In the genomic region with DNA sequence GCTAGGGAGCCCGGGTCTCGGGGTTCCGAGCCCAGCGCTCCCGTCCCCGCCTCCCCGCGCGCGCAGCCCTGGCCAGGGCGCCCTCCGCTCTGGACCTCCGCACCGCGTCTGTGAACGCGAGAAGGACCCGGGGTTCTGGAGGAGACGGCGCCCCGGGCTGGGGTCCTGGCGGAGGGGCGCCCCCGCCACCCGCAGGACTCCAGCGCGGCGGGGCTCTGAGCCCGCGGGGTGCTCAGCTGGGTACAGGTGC, we compare ENCODE assay signal across 8 cellular contexts. TPM values are rescaled to one million over a fixed set of nuclear protein-coding genes. Genes with fewer than 3 reads are reported as not detected.
DNase-seq lines count a peak whose midpoint lies in the region; ATAC-seq and TF ChIP-seq lines count a peak whose summit lies in the region.

No MANE protein-coding gene starts in this region.

- peaks cover 52% of the 10 kb centered on the region for H3K27me3 Mint-ChIP-seq in activated T-helper 1 cell treated with anti-CD3 and anti-CD28 coated beads, Interleukin-12 subunit alpha, Interleukin-12 subunit beta, Interleukin-2, Interleukin-4 antibody, amounts not matched to agents 30 ng/mL and 10 ng/mL and 1 ng/mL, durations not matched to agents 14 hours and 24 hours and 36 hours (ENCODE audit: insufficient read depth)

- H3K27ac ChIP-seq in brain microvascular endothelial cell (no peak overlapping the region), mesodermal cell (ENCODE audit: low read depth, low read length, severe bottlenecking) (no peak overlapping the region)

- H3K27me3 ChIP-seq in brain microvascular endothelial cell (replicated peaks), result peaks cover 39% of the 10 kb centered on the region

- H3K9me3 Mint-ChIP-seq in activated T-helper 1 cell treated with anti-CD3 and anti-CD28 coated beads, Interleukin-12 subunit alpha, Interleukin-12 subunit beta, Interleukin-2, Interleukin-4 antibody, amounts not matched to agents 30 ng/mL and 10 ng/mL and 1 ng/mL, durations not matched to agents 14 hours and 24 hours and 36 hours, result no peaks in the 10 kb centered on the region

- ATAC-seq in GM19395 (IDR thresholded peaks at IDR 0.05; ENCODE audit: unreplicated experiment) (peak; percentile 17), HG03045 (IDR thresholded peaks at IDR 0.05; ENCODE audit: unreplicated experiment) (peak; percentile 27)

- no peak for DNase-seq in brain microvascular endothelial cell
- no peak for DNase-seq in NCI-H526 treated with DMSO at 0.1 percent for 48 hours (lab: John Stamatoyannopoulos, UW)
- DNase-seq in activated T-helper 1 cell treated with anti-CD3 and anti-CD28 coated beads, Interleukin-12 subunit alpha, Interleukin-12 subunit beta, Interleukin-2, Interleukin-4 antibody, amounts not matched to agents 30 ng/mL and 10 ng/mL and 1 ng/mL, durations not matched to agents 14 hours and 24 hours and 36 hours (ENCODE audit: low spot score), result no peak
- DNase-seq in LoVo (ENCODE audit: low spot score), result no peak
- no peak for DNase-seq in stimulated activated CD4-positive, alpha-beta T cell treated with anti-CD3 and anti-CD28 coated beads, Interleukin-4, amount 100 ng/mL, for 4 hours

- peaks cover 3% of the 10 kb centered on the region for H3K36me3 Mint-ChIP-seq in activated T-helper 1 cell treated with anti-CD3 and anti-CD28 coated beads, Interleukin-12 subunit alpha, Interleukin-12 subunit beta, Interleukin-2, Interleukin-4 antibody, amounts not matched to agents 30 ng/mL and 10 ng/mL and 1 ng/mL, durations not matched to agents 14 hours and 24 hours and 36 hours (ENCODE audit: low read depth)

- H3K4me3 Mint-ChIP-seq in activated T-helper 1 cell treated with anti-CD3 and anti-CD28 coated beads, Interleukin-12 subunit alpha, Interleukin-12 subunit beta, Interleukin-2, Interleukin-4 antibody, amounts not matched to agents 30 ng/mL and 10 ng/mL and 1 ng/mL, durations not matched to agents 14 hours and 24 hours and 36 hours, result no peak overlapping the region

- H3K4me1 Mint-ChIP-seq in activated T-helper 1 cell treated with anti-CD3 and anti-CD28 coated beads, Interleukin-12 subunit alpha, Interleukin-12 subunit beta, Interleukin-2, Interleukin-4 antibody, amounts not matched to agents 30 ng/mL and 10 ng/mL and 1 ng/mL, durations not matched to agents 14 hours and 24 hours and 36 hours (ENCODE audit: low read depth), result peaks cover 25% of the 10 kb centered on the region

- peak overlapping the region; percentile 36 for H3K4me3 ChIP-seq in brain microvascular endothelial cell (ENCODE audit: low read depth, low read length)
- H3K4me3 ChIP-seq in mesodermal cell (ENCODE audit: extremely low read depth, insufficient read depth, low read length, poor library complexity, severe bottlenecking), result peak overlapping the region; percentile 47

- TF ChIP-seq CTCF in brain microvascular endothelial cell (IDR thresholded peaks at IDR 0.05; ENCODE audit: low read depth, low read length, missing control alignments), result no peak

- peaks cover 18% of the 10 kb centered on the region for H3K4me1 ChIP-seq in mesodermal cell (ENCODE audit: control insufficient read depth, insufficient read depth, low read length, poor library complexity, severe bottlenecking)

- 0 to 1% methylated on average over 8 to 22 of the region's 30 CpGs for WGBS in mesodermal cell (ENCODE audit: insufficient coverage in 2 of 2), 2 experiments

- in situ Hi-C loops in brain microvascular endothelial cell (cut with HindIII; ENCODE audit: low pct_ligation_motif_present, low sequenced_read_pairs), result no loop called here

- intact Hi-C loops in activated T-helper 1 cell treated with anti-CD3 and anti-CD28 coated beads, Interleukin-12 subunit alpha, Interleukin-12 subunit beta, Interleukin-2, Interleukin-4 antibody, amounts not matched to agents 30 ng/mL and 10 ng/mL and 1 ng/mL, durations not matched to agents 14 hours and 24 hours and 36 hours (cut with micrococcal nuclease), result loop anchor here (1.0 to 10.0 kb wide), 4 partner anchors 9 to 353 kb away; a partner anchor contains a TSS

- no peaks in the 10 kb centered on the region for H3K9me3 ChIP-seq in mesodermal cell (ENCODE audit: control insufficient read depth, low read length)

- H3K27ac Mint-ChIP-seq in activated T-helper 1 cell treated with anti-CD3 and anti-CD28 coated beads, Interleukin-12 subunit alpha, Interleukin-12 subunit beta, Interleukin-2, Interleukin-4 antibody, amounts not matched to agents 30 ng/mL and 10 ng/mL and 1 ng/mL, durations not matched to agents 14 hours and 24 hours and 36 hours, result no peak overlapping the region

- H3K36me3 ChIP-seq in brain microvascular endothelial cell (replicated peaks) (no peaks in the 10 kb centered on the region), mesodermal cell (ENCODE audit: control insufficient read depth, insufficient read depth, low read length) (no peaks in the 10 kb centered on the region)

RNA-seq across cellular contexts. Expression of a gene that starts 0.4 kb away (rescaled TPM):
- 11.8 TPM for polyA plus RNA-seq in mesodermal cell (2013, experiment 1 of 2)
- polyA plus RNA-seq in mesodermal cell (2013, experiment 2 of 2), result 14.9 TPM
- 0.81 and 0.86 TPM in 2 replicates for total RNA-seq in activated T-helper 1 cell treated with anti-CD3 and anti-CD28 coated beads, Interleukin-12 subunit alpha, Interleukin-12 subunit beta, Interleukin-2, Interleukin-4 antibody, amounts not matched to agents 30 ng/mL and 10 ng/mL and 1 ng/mL, durations not matched to agents 14 hours and 24 hours and 36 hours
